Comparison of ENCODE assay signal across 10 cellular contexts in genomic region chr2:162118166-162119031, GRCh38. TPM values are rescaled to one million over a fixed set of nuclear protein-coding genes. Genes with fewer than 3 reads are reported as not detected.
DNase-seq lines count a peak whose midpoint lies in the region; TF ChIP-seq lines count a peak whose summit lies in the region.
"Had no signal": no experiment of that assay in that cellular context is flagged by ENCODE, and none has a peak within 500 bp of the region (broad histone marks: within the 10 kb centered on the region; RNA-seq: fewer than 3 reads in every experiment).

No MANE protein-coding gene starts in this region.

- H3F3A ChIP-seq in SK-N-SH (replicated peaks; ENCODE audit: insufficient read depth): peaks cover 16% of the 10 kb centered on the region

- H3K4me1 ChIP-seq in SK-N-SH (ENCODE audit: control insufficient read depth in 1 of 2, insufficient read depth in 2 of 2, low read depth in 1 of 2, low read length in 1 of 2) (0 out of 4 replicates have a peak, but pooled peaks cover 0 to 10% of the 10 kb centered on the region in 2 experiments), sigmoid colon (peaks cover 0 to 12% (median 3%) of the 10 kb centered on the region in 4 donors), tibial nerve (peaks cover 0 to 18% (median 3%) of the 10 kb centered on the region in 4 donors)

- intact Hi-C loops in sigmoid colon (cut with DNase I): no loop called here

- TF ChIP-seq EP300 in SK-N-SH (IDR thresholded peaks at IDR 0.05; ENCODE audit: borderline replicate concordance in 1 of 2, low read depth in 1 of 2, low read length in 1 of 2) (peak in 1 of 2 experiments; percentile 82; a peak in 2 of 4 replicates), sigmoid colon (IDR thresholded peaks at IDR 0.05) (no peak), tibial nerve (IDR thresholded peaks at IDR 0.05) (peak in 1 of 2 donors; percentile 14)

- 26% methylated on average over 7 of the region's 7 CpGs for WGBS in SK-N-SH (ENCODE audit: low lambda C conversion rate)
- 55 to 77% methylated on average over 7 of the region's 7 CpGs for WGBS in sigmoid colon, 2 donors
- WGBS in tibial nerve, 2 donors: 58 to 64% methylated on average over 7 of the region's 7 CpGs

- H3K9me3 ChIP-seq in SK-N-SH: peaks cover 8% of the 10 kb centered on the region
- no peaks in the 10 kb centered on the region for H3K9me3 ChIP-seq in sigmoid colon
- peaks cover 0 to 10% (median 0%) of the 10 kb centered on the region in 4 donors for H3K9me3 ChIP-seq in tibial nerve

- H3K27me3 ChIP-seq in SK-N-SH (ENCODE audit: insufficient read depth): no peaks in the 10 kb centered on the region
- no peaks in the 10 kb centered on the region for H3K27me3 ChIP-seq in sigmoid colon
- no peaks in the 10 kb centered on the region for H3K27me3 ChIP-seq in tibial nerve

- H3K9me2 ChIP-seq in SK-N-SH: no peaks in the 10 kb centered on the region

- no peaks in the 10 kb centered on the region for H4K20me1 ChIP-seq in SK-N-SH (ENCODE audit: insufficient read depth)

- TF ChIP-seq CTCF in SK-N-SH (IDR thresholded peaks at IDR 0.05): no peak
- TF ChIP-seq CTCF in fibroblast of the aortic adventitia (IDR thresholded peaks at IDR 0.05; ENCODE audit: insufficient read depth, low read length): no peak
- TF ChIP-seq CTCF in sigmoid colon (IDR thresholded peaks at IDR 0.05): no peak
- TF ChIP-seq CTCF in tibial nerve (IDR thresholded peaks at IDR 0.05): no peak

- no peaks in the 10 kb centered on the region for H3K79me2 ChIP-seq in SK-N-SH (ENCODE audit: insufficient read depth)

- H3K27ac ChIP-seq in SK-N-SH (ENCODE audit: low read depth in 2 of 2, low read length in 1 of 2) (peak overlapping the region in 1 of 2 experiments; percentile 82; a peak in 2 of 4 replicates), sigmoid colon (peak overlapping the region in 2 of 4 donors; percentile 33 to 49), tibial nerve (peak overlapping the region in 1 of 4 donors; percentile 8)

- no peak for TF ChIP-seq RAD21 in SK-N-SH (IDR thresholded peaks at IDR 0.05; ENCODE audit: low read length)

- H3K9ac ChIP-seq in SK-N-SH: 0 out of 2 replicates have a peak overlapping the region, but pooled peaks have one; percentile 17

- peaks cover 0 to 5% of the 10 kb centered on the region in 2 experiments for H3K36me3 ChIP-seq in SK-N-SH (replicated peaks in 1 of 2; ENCODE audit: control insufficient read depth in 1 of 2, insufficient read depth in 2 of 2, low read length in 1 of 2)
- no peaks in the 10 kb centered on the region for H3K36me3 ChIP-seq in sigmoid colon
- H3K36me3 ChIP-seq in tibial nerve: no peaks in the 10 kb centered on the region

- no peak for TF ChIP-seq POLR2A in sigmoid colon (IDR thresholded peaks at IDR 0.05)
- TF ChIP-seq POLR2A in tibial nerve (IDR thresholded peaks at IDR 0.05): no peak

- DNase-seq in GM03348 (ENCODE audit: low spot score) (peak; percentile 66), SK-N-SH (no peak), fibroblast of the aortic adventitia (ENCODE audit: low read depth) (peak; percentile 88), sigmoid colon (peak; percentile 69), NCI-H1417 (lab: John Stamatoyannopoulos, UW) (no peak), NCI-H2196 (lab: John Stamatoyannopoulos, UW; ENCODE audit: unreplicated experiment) (no peak), tibial nerve (ENCODE audit: low spot score in 2 of 2) (no peak)
- no peak for DNase-seq in activated CD8-positive, alpha-beta memory T cell treated with anti-CD3 and anti-CD28 coated beads, Interleukin-2, amount 50 U/mL, for 48 hours
- DNase-seq: foreskin melanocyte, NCI-H2081 treated with DMSO at 0.1 percent for 48 hours had no signal

- H3K4me3 ChIP-seq in SK-N-SH (ENCODE audit: low read depth in 2 of 2, low read length in 1 of 2): peak overlapping the region in 1 of 2 experiments; percentile 34; a peak in 1 of 4 replicates
- no peak overlapping the region for H3K4me3 ChIP-seq in fibroblast of the aortic adventitia (ENCODE audit: low read depth, low read length)
- no peak overlapping the region for H3K4me3 ChIP-seq in sigmoid colon
- no peak overlapping the region for H3K4me3 ChIP-seq in tibial nerve

- H2AFZ ChIP-seq in SK-N-SH (ENCODE audit: low read depth): peak overlapping the region; percentile 63; the same call in 1 of the 2 replicates

- CTCF ChIA-PET in SK-N-SH (lab: Yijun Ruan, JAX): no interaction called here

- POLR2A ChIA-PET in SK-N-SH (lab: Yijun Ruan, JAX): no interaction called here

- peak overlapping the region; percentile 58 for H3K4me2 ChIP-seq in SK-N-SH

TF ChIP-seq in SK-N-SH, 30 proteins besides CTCF, POLR2A, EP300 and RAD21 (continues in another document):
- TF ChIP-seq, protein P1, sequence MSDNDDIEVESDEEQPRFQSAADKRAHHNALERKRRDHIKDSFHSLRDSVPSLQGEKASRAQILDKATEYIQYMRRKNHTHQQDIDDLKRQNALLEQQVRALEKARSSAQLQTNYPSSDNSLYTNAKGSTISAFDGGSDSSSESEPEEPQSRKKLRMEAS (IDR thresholded peaks at IDR 0.05; ENCODE audit: low read depth): 0 out of 2 replicates have a peak, but pooled peaks have one; percentile 16
- TF ChIP-seq SIN3A (IDR thresholded peaks at IDR 0.05; ENCODE audit: borderline replicate concordance, low read depth, low read length): no peak
- TF ChIP-seq CHD2 (IDR thresholded peaks at IDR 0.05; ENCODE audit: low read length, partially characterized antibody): no peak
- TF ChIP-seq YY1 (IDR thresholded peaks at IDR 0.05; ENCODE audit: low read depth): 0 out of 2 replicates have a peak, but pooled peaks have one; percentile 18
- peak; percentile 79; the same call in 1 of the 2 replicates for TF ChIP-seq FOSL2 (IDR thresholded peaks at IDR 0.05; ENCODE audit: borderline replicate concordance, low read depth)
- peak; percentile 79 for TF ChIP-seq NFIC (IDR thresholded peaks at IDR 0.05; ENCODE audit: borderline replicate concordance)
- peak; percentile 56; the same call in 1 of the 2 replicates for TF ChIP-seq TEAD4 (IDR thresholded peaks at IDR 0.05; ENCODE audit: borderline replicate concordance, insufficient read depth)
- no peak; the same call in 1 of the 2 replicates for TF ChIP-seq POLR2AphosphoS5 (IDR thresholded peaks at IDR 0.05; ENCODE audit: low read depth, low read length)
- no peak for TF ChIP-seq GATA2 (CRISPR knock-in tag; IDR thresholded peaks at IDR 0.05)
- no peak for TF ChIP-seq SMC3 (IDR thresholded peaks at IDR 0.05; ENCODE audit: low read depth, low read length)
- peak; percentile 78 for TF ChIP-seq JUND (IDR thresholded peaks at IDR 0.05)
- peak; percentile 59; the same call in 1 of the 2 replicates for TF ChIP-seq RXRA (IDR thresholded peaks at IDR 0.05; ENCODE audit: borderline replicate concordance, low read depth)
- TF ChIP-seq PBX3 (IDR thresholded peaks at IDR 0.05): peak; percentile 65
- TF ChIP-seq FOXM1 (IDR thresholded peaks at IDR 0.05; ENCODE audit: low read depth): 0 out of 2 replicates have a peak, but pooled peaks have one; percentile 28
- TF ChIP-seq MEF2A (IDR thresholded peaks at IDR 0.05; ENCODE audit: borderline replicate concordance, low read depth): peak; percentile 23; the same call in 1 of the 2 replicates
- TF ChIP-seq TCF12 (IDR thresholded peaks at IDR 0.05): peak; percentile 74
- no peak for TF ChIP-seq RFX5 (IDR thresholded peaks at IDR 0.05; ENCODE audit: low read length)

RNA-seq across cellular contexts. Expression of gene GCG, which starts 33.6 kb away (rescaled TPM):
- polyA plus RNA-seq in SK-N-SH (2012; rRNA removed): not detected in 2 replicates
- not detected in 2 replicates for polyA plus RNA-seq in SK-N-SH (2012; cell fraction: cytosol; rRNA removed)
- polyA plus RNA-seq in SK-N-SH (2012; cell fraction: nucleus; rRNA removed): not detected in 2 replicates
- not detected in 2 replicates for total RNA-seq in fibroblast of the aortic adventitia (ENCODE audit: low replicate concordance)
- total RNA-seq in sigmoid colon: not detected
- polyA plus RNA-seq in sigmoid colon: 10 to 100 TPM in 2 of 3 donors, 1 to 10 TPM in 1; 9.0 to 26.6 (median 10.6) TPM
- 1 to 10 TPM in 1 of 4 donors, not detected in 3; 1.8 TPM for total RNA-seq in tibial nerve

RNA-seq across cellular contexts. Expression of gene DPP4, which starts 44.4 kb away (rescaled TPM):
- 4.8 and 5.0 TPM in 2 replicates for polyA plus RNA-seq in SK-N-SH (2012; rRNA removed)
- polyA plus RNA-seq in SK-N-SH (2012; cell fraction: cytosol; rRNA removed): 6.3 and 6.7 TPM in 2 replicates
- polyA plus RNA-seq in SK-N-SH (2012; cell fraction: nucleus; rRNA removed): 1.8 and 4.1 TPM in 2 replicates
- 138 and 203 TPM in 2 replicates for total RNA-seq in fibroblast of the aortic adventitia (ENCODE audit: low replicate concordance)
- 10 to 100 TPM in 3 of 4 donors, 1 to 10 TPM in 1; 5.8 to 11.9 (median 11.2) TPM for total RNA-seq in sigmoid colon
- 1 to 10 TPM; 1.2 to 6.9 (median 1.4) TPM for polyA plus RNA-seq in sigmoid colon
- 10 to 100 TPM in 3 of 4 donors, 1 to 10 TPM in 1; 5.2 to 22.8 (median 17.3) TPM for total RNA-seq in tibial nerve

Comparison
In these comparisons a context has a peak if more than half of its experiments do, and no peak if none do; other contexts are left out.
1. DNase-seq: peak in GM03348 (single experiment), fibroblast of the aortic adventitia (single experiment) and sigmoid colon (single experiment); none in SK-N-SH (single experiment), activated CD8-positive, alpha-beta memory T cell treated with anti-CD3 and anti-CD28 coated beads, Interleukin-2, amount 50 U/mL, for 48 hours (single experiment), NCI-H1417 (0 of 3), NCI-H2196 (single experiment) and tibial nerve (0 of 2).